Comparison of ENCODE assay signal across 15 cellular contexts in genomic region chr4:7806724-7807123, GRCh38.
DNase-seq lines count a peak whose midpoint lies in the region; ATAC-seq, FAIRE-seq and TF ChIP-seq lines count a peak whose summit lies in the region.
"Had no signal": no experiment of that assay in that cellular context is flagged by ENCODE, and none has a peak within 500 bp of the region (broad histone marks: within the 10 kb centered on the region; RNA-seq: fewer than 3 reads in every experiment).

No MANE protein-coding gene starts in this region.

- no peaks in the 10 kb centered on the region for H3K9me3 Mint-ChIP-seq in WTC11
- H3K9me3 Mint-ChIP-seq: activated naive CD8-positive, alpha-beta T cell treated with anti-CD3 and anti-CD28 coated beads, Interleukin-2, amount 10 ng/mL, durations not matched to agents 7 days and 5 days; CD8-positive, alpha-beta memory T cell had no signal

- CTCF ChIA-PET in WTC11 (lab: Charles Lee): interaction anchor here (0.6 to 8.2 kb wide), 14 partner anchors 10 to 180 kb away, joined by 3 to 116 read pairs (median 4); partner anchors contain the start of gene AFAP1

- H3K36me3 Mint-ChIP-seq in WTC11: peaks cover 17% of the 10 kb centered on the region

- no peak overlapping the region for H3K4me3 Mint-ChIP-seq in WTC11
- H3K4me3 Mint-ChIP-seq: activated naive CD8-positive, alpha-beta T cell treated with anti-CD3 and anti-CD28 coated beads, Interleukin-2, amount 10 ng/mL, durations not matched to agents 7 days and 5 days; CD8-positive, alpha-beta memory T cell; T-helper 17 cell had no signal

- H3K27ac ChIP-seq in thoracic aorta: peak overlapping the region; percentile 73 to 85

- in situ Hi-C loops in HAP-1 (cut with MboI; ENCODE audit: low sequenced_read_pairs): no loop called here

- peak overlapping the region; percentile 58 for H3K27ac Mint-ChIP-seq in WTC11
- H3K27ac Mint-ChIP-seq: activated naive CD8-positive, alpha-beta T cell treated with anti-CD3 and anti-CD28 coated beads, Interleukin-2, amount 10 ng/mL, durations not matched to agents 7 days and 5 days; CD8-positive, alpha-beta memory T cell; T-helper 17 cell had no signal

- FAIRE-seq in urothelium cell line (lab: Jason Lieb, UNC): no peak
- FAIRE-seq: keratinocyte had no signal

- POLR2A ChIA-PET in WTC11 (lab: Charles Lee): no interaction called here

- H3K27me3 ChIP-seq in thoracic aorta (replicated peaks; ENCODE audit: insufficient read depth) (no peaks in the 10 kb centered on the region), HAP-1 (ENCODE audit: low read depth) (no peaks in the 10 kb centered on the region)

- no peak for DNase-seq in WTC11 (ENCODE audit: low spot score)
- DNase-seq in Right ventricle myocardium inferior (ENCODE audit: missing footprints): no peak
- DNase-seq in myocyte (ENCODE audit: low read depth): peak; percentile 88
- no peak for DNase-seq in thoracic aorta (ENCODE audit: low spot score)
- DNase-seq in stimulated activated CD4-positive, alpha-beta T cell treated with anti-CD3 and anti-CD28 coated beads, Interleukin-4, amount 100 ng/mL, for 24 hours: no peak
- no peak for DNase-seq in HAP-1 (ENCODE audit: low spot score in 2 of 2)
- no peak for DNase-seq in urothelium cell line (ENCODE audit: low spot score)
- DNase-seq: activated CD8-positive, alpha-beta memory T cell treated with anti-CD3 and anti-CD28 coated beads for 24 hours; activated naive CD8-positive, alpha-beta T cell treated with anti-CD3 and anti-CD28 coated beads, Interleukin-2, amount 10 ng/mL, durations not matched to agents 7 days and 5 days; CD8-positive, alpha-beta memory T cell; MM.1S; T-helper 17 cell had no signal

- H3K36me3 ChIP-seq in thoracic aorta (no peaks in the 10 kb centered on the region), HAP-1 (replicated peaks) (peaks cover 2% of the 10 kb centered on the region; the same call in 1 of the 2 replicates)

- ATAC-seq in WTC11 (no peak), Right ventricle myocardium inferior (peak; percentile 9), thoracic aorta (ENCODE audit: insufficient number of reproducible peaks, low FRiP score, low read depth) (no peak), HG02588 (IDR thresholded peaks at IDR 0.05; ENCODE audit: unreplicated experiment) (no peak)
- ATAC-seq: T-helper 17 cell had no signal

- no peaks in the 10 kb centered on the region for H3K27me3 Mint-ChIP-seq in WTC11 (ENCODE audit: low read depth)
- H3K27me3 Mint-ChIP-seq: activated naive CD8-positive, alpha-beta T cell treated with anti-CD3 and anti-CD28 coated beads, Interleukin-2, amount 10 ng/mL, durations not matched to agents 7 days and 5 days; CD8-positive, alpha-beta memory T cell; T-helper 17 cell had no signal

- peaks cover 21 to 49% of the 10 kb centered on the region in 2 donors for H3K4me1 ChIP-seq in thoracic aorta (ENCODE audit: control insufficient read depth in 1 of 2, low read depth in 2 of 2)
- no peaks in the 10 kb centered on the region for H3K4me1 ChIP-seq in HAP-1

- H3K4me3 ChIP-seq in thoracic aorta (no peak overlapping the region), HAP-1 (no peak overlapping the region)
- H3K4me3 ChIP-seq: smooth muscle cell had no signal

- no peaks in the 10 kb centered on the region for H3K9me3 ChIP-seq in thoracic aorta
- no peaks in the 10 kb centered on the region for H3K9me3 ChIP-seq in HAP-1

- TF ChIP-seq CTCF in WTC11 (IDR thresholded peaks at IDR 0.05) (no peak), thoracic aorta (IDR thresholded peaks at IDR 0.05) (no peak)

- H3K4me1 Mint-ChIP-seq in WTC11: peaks cover 47% of the 10 kb centered on the region

- intact Hi-C loops in Right ventricle myocardium inferior (cut with DNase I): loop anchor here (10.0 kb wide), 1 partner anchor 378 kb away; no protein-coding TSS in a partner anchor

TF ChIP-seq in WTC11, 78 proteins besides CTCF, POLR2A, EP300 and RAD21:
- TF ChIP-seq ETV6 (CRISPR knock-in tag; IDR thresholded peaks at IDR 0.05) (no peak), ZNF532 (CRISPR knock-in tag; IDR thresholded peaks at IDR 0.05; ENCODE audit: borderline replicate concordance) (no peak), MAX (CRISPR knock-in tag; IDR thresholded peaks at IDR 0.05) (no peak), IRF2 (CRISPR knock-in tag; IDR thresholded peaks at IDR 0.05; ENCODE audit: borderline replicate concordance, low read depth) (no peak), ZBTB43 (CRISPR knock-in tag; IDR thresholded peaks at IDR 0.05) (no peak), STAT6 (CRISPR knock-in tag; conservative IDR thresholded peaks at IDR 0.05; ENCODE audit: low read depth) (no peak), TP53 (CRISPR knock-in tag; IDR thresholded peaks at IDR 0.05) (no peak), RELA (CRISPR knock-in tag; IDR thresholded peaks at IDR 0.05; ENCODE audit: borderline replicate concordance) (no peak), HMGA2 (CRISPR knock-in tag; IDR thresholded peaks at IDR 0.05) (no peak), ESRRA (CRISPR knock-in tag; IDR thresholded peaks at IDR 0.05; ENCODE audit: borderline replicate concordance) (no peak), OVOL2 (CRISPR knock-in tag; IDR thresholded peaks at IDR 0.05; ENCODE audit: borderline replicate concordance) (no peak), JAZF1 (CRISPR knock-in tag; IDR thresholded peaks at IDR 0.05) (no peak), PRRX2 (CRISPR knock-in tag; IDR thresholded peaks at IDR 0.05) (no peak), TEAD1 (CRISPR knock-in tag; IDR thresholded peaks at IDR 0.05) (no peak)
